26 cellular contexts compared by ENCODE assay signal in the genomic region with DNA sequence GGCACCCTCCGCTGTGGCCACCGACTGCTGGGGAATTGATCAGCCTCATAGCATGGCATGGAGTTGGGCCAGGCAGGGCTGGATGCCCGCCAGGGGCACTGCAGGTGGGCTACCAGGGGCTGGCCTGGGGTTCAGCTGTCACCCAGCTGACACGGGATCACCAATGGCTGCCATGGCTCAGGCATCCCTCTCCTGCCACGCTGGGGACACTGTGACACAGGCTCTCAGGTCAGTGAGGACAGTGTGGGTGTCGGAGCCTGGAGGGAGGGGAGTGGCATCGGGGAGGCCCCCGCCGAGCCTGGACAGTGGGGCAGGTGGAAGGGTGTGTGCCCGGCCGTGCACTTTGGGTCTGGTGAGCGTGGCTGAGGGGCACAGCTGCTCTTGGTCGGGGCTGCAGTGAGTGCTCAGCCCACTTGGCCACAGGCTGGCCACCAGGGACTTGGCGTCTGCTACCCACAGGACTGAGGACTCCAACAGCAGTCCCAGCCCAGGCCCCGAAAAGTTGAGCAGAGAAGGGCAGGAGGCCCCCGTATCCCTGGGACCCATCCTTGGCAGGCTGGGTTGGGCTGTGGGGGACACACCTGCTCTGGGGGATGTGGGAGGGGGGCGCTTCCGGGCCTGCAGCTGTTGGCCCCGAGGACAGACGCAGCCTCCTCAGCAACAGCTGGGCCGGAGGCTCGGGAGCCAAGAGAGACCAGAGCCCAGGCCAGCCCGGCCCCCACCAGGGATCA. TPM values are rescaled to one million over a fixed set of nuclear protein-coding genes. Genes with fewer than 3 reads are reported as not detected.
A peak's percentile ranks its signal among the peaks of the same experiment; 100 is the strongest.
DNase-seq lines count a peak whose midpoint lies in the region; ATAC-seq and TF ChIP-seq lines count a peak whose summit lies in the region.
"Had no signal": no experiment of that assay in that cellular context is flagged by ENCODE, and none has a peak within 500 bp of the region (broad histone marks: within the 10 kb centered on the region; RNA-seq: fewer than 3 reads in every experiment).

No MANE protein-coding gene starts in this region.

- ATAC-seq in Right ventricle myocardium inferior (no peak), heart left ventricle (no peak), HG02970 (IDR thresholded peaks at IDR 0.05; ENCODE audit: low FRiP score, unreplicated experiment) (no peak)
- ATAC-seq: HepG2, K562 had no signal

- peaks cover 0 to 6% (median 0%) of the 10 kb centered on the region in 12 donors for H3K9me3 ChIP-seq in heart left ventricle
- 0 out of 2 replicates have a peak, but pooled peaks cover 4% of the 10 kb centered on the region for H3K9me3 ChIP-seq in SJCRH30 (replicated peaks)
- H3K9me3 ChIP-seq in sigmoid colon: no peaks in the 10 kb centered on the region
- peaks cover 0 to 9% (median 9%) of the 10 kb centered on the region in 3 donors for H3K9me3 ChIP-seq in tibial artery
- H3K9me3 ChIP-seq: BE2C, Caco-2 had no signal

- H3K36me3 ChIP-seq in heart left ventricle (no peaks in the 10 kb centered on the region), SJCRH30 (no peaks in the 10 kb centered on the region), sigmoid colon (no peaks in the 10 kb centered on the region), tibial artery (no peaks in the 10 kb centered on the region)
- H3K36me3 ChIP-seq: BE2C, Peyer's patch had no signal

- H3K27me3 ChIP-seq in heart left ventricle (peaks cover 4 to 52% (median 12%) of the 10 kb centered on the region in 9 donors), SJCRH30 (no peaks in the 10 kb centered on the region), sigmoid colon (peaks cover 18 to 65% (median 30%) of the 10 kb centered on the region in 3 donors), tibial artery (peaks cover 0 to 94% of the 10 kb centered on the region in 2 donors)

- TF ChIP-seq CTCF in heart left ventricle (IDR thresholded peaks at IDR 0.05) (no peak), sigmoid colon (IDR thresholded peaks at IDR 0.05) (no peak), tibial artery (IDR thresholded peaks at IDR 0.05) (no peak)

- TF ChIP-seq EP300 in sigmoid colon (IDR thresholded peaks at IDR 0.05): no peak

- H3K4me1 ChIP-seq in heart left ventricle (peaks cover 0 to 14% (median 2%) of the 10 kb centered on the region in 12 donors), SJCRH30 (peaks cover 59% of the 10 kb centered on the region), sigmoid colon (peaks cover 0 to 6% (median 3%) of the 10 kb centered on the region in 4 donors), tibial artery (peaks cover 0 to 23% (median 13%) of the 10 kb centered on the region in 4 donors)

- H3K27ac ChIP-seq in heart left ventricle (no peak overlapping the region), SJCRH30 (peak overlapping the region; percentile 64), temporal lobe (ENCODE audit: low read depth, low read length) (peak overlapping the region; percentile 19), sigmoid colon (no peak overlapping the region), tibial artery (no peak overlapping the region)
- H3K27ac ChIP-seq: HL-60, Peyer's patch had no signal

- DNase-seq in Right ventricle myocardium inferior (ENCODE audit: missing footprints) (peak; percentile 56), heart left ventricle (no peak), SJCRH30 (peak; percentile 97 to 98), left kidney (ENCODE audit: low read depth, low spot score) (peak; percentile 67), sigmoid colon (no peak), tibial artery (no peak)
- DNase-seq: BE2C; Caco-2; CD4-positive, alpha-beta T cell; DMS153; H7; HFFc6; MM.1S; NCI-H1048; NCI-H2081 treated with DMSO at 0.1 percent for 48 hours; NCI-H510A; NCI-H748 treated with DMSO at 0.1 percent for 48 hours; Peyer's patch had no signal

- intact Hi-C loops in Right ventricle myocardium inferior (cut with DNase I): no loop called here
- intact Hi-C loops in heart left ventricle (cut with DNase I): no loop called here
- intact Hi-C loops in sigmoid colon (cut with DNase I): no loop called here
- intact Hi-C loops in tibial artery (cut with DNase I; ENCODE audit: low total_unique reads): loop anchor here (10.0 kb wide), 1 partner anchor 238 kb away; no protein-coding TSS in a partner anchor

- TF ChIP-seq POLR2A in heart left ventricle (IDR thresholded peaks at IDR 0.05) (no peak), sigmoid colon (IDR thresholded peaks at IDR 0.05) (no peak)

- WGBS in heart left ventricle, 4 donors: 63 to 78% (median 69%) methylated on average over 11 to 23 of the region's 23 CpGs
- 63 to 77% methylated on average over 23 of the region's 23 CpGs for WGBS in sigmoid colon, 2 donors

- H3K4me3 ChIP-seq in heart left ventricle: no peak overlapping the region
- peak overlapping the region; percentile 6; the same call in 1 of the 2 replicates for H3K4me3 ChIP-seq in SJCRH30
- H3K4me3 ChIP-seq in sigmoid colon: no peak overlapping the region
- no peak overlapping the region for H3K4me3 ChIP-seq in tibial artery
- H3K4me3 ChIP-seq: K562, Peyer's patch had no signal

RNA-seq across cellular contexts. Expression of a gene that starts 19.6 kb away (rescaled TPM):
- total RNA-seq in Right ventricle myocardium inferior (14.7 TPM), heart left ventricle (10 to 100 TPM in 3 of 9 donors, 1 to 10 TPM in 5, under 1 TPM in 1; 0.39 to 20.1 (median 6.5) TPM), temporal lobe (not detected), sigmoid colon (not detected)
- polyA plus RNA-seq in heart left ventricle (1 to 10 TPM in 1 of 2 donors, under 1 TPM in 1; 0.22 to 1.3 TPM), sigmoid colon (under 1 TPM in 1 of 3 donors, not detected in 2; 0.04 TPM)
- total RNA-seq in SJCRH30 (2014; rRNA removed; shearing (Covaris generic)): 3.7 and 4.5 TPM in 2 replicates
- total RNA-seq: A673; CD4-positive, alpha-beta T cell; Daoy; HFFc6; K562; OCI-LY7 had no signal
- polyA plus RNA-seq: K562 had no signal

RNA-seq across cellular contexts. Expression of a gene that starts 43.1 kb away (rescaled TPM):
- total RNA-seq in Right ventricle myocardium inferior (0.19 TPM), heart left ventricle (not detected), temporal lobe (under 0.01 TPM), sigmoid colon (not detected)
- polyA plus RNA-seq in heart left ventricle (not detected), sigmoid colon (not detected)
- total RNA-seq in SJCRH30 (2014; rRNA removed; shearing (Covaris generic)): not detected in 2 replicates
- total RNA-seq: A673; Caco-2; CD4-positive, alpha-beta T cell; Daoy; H7; HFFc6; K562; OCI-LY7; Peyer's patch had no signal
- polyA plus RNA-seq: HepG2, K562 had no signal

Comparison
In these comparisons a context has a peak if more than half of its experiments do, and no peak if none do; other contexts are left out.
1. DNase-seq: peak in Right ventricle myocardium inferior (single experiment), SJCRH30 (2 of 2) and left kidney (single experiment); none in heart left ventricle (0 of 5), sigmoid colon (single experiment) and tibial artery (0 of 2).
2. H3K27ac ChIP-seq: peak in SJCRH30 (single experiment) and temporal lobe (single experiment); none in heart left ventricle (0 of 12), sigmoid colon (0 of 4) and tibial artery (0 of 2).